In the genomic region with DNA sequence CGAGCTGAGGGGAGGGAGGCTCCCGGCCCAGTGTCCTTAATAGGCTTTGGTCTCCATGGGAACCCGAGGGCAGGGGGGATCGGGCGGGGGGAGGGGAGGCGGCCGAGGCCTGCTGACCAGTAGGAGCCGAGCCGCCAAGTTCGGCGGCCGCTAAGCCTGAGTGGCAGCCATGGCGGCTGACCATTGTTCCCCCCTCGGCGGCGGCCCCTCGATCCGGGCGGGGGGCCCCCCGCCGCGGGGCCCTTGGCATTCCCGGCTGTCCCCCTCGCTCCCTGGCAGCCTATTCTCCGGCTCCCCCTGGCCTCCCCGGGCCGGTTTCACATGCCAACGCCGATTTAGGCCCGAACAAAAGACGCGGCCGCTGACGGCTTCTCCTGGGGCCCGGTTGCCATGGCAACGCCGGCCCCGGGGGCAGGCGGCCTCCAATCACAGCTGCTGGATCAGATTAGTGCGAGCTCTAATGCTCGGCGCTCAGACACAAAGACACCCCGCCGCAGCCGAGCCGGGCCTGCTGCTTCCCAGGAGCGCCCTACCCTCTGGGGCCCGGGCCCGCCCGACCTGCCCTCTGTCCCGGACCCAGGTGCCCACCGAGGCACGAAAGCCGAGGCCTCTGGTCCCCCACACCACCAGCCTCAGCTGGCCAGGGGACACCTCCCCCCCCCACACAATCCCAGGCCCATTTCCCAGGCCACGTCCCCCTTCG, we compare ENCODE assay signal across 9 cellular contexts. TPM values are rescaled to one million over a fixed set of nuclear protein-coding genes. Genes with fewer than 3 reads are reported as not detected.
DNase-seq lines count a peak whose midpoint lies in the region; ATAC-seq and TF ChIP-seq lines count a peak whose summit lies in the region.
"Had no signal": no experiment of that assay in that cellular context is flagged by ENCODE, and none has a peak within 500 bp of the region (broad histone marks: within the 10 kb centered on the region; RNA-seq: fewer than 3 reads in every experiment).

No MANE protein-coding gene starts in this region.

- H3K9me3 Mint-ChIP-seq in naive B cell: peaks cover 0 to 2% (median 0%) of the 10 kb centered on the region in 7 donors

- peak overlapping the region in 3 of 4 donors; percentile 31 to 60 (median 47) for H3K4me3 ChIP-seq in esophagus squamous epithelium

- no peaks in the 10 kb centered on the region for H3K36me3 Mint-ChIP-seq in naive B cell
- H3K36me3 Mint-ChIP-seq: CD4-positive, CD25-positive, alpha-beta regulatory T cell had no signal

- ATAC-seq in naive B cell (ENCODE audit: low read depth in 2 of 2) (peak; percentile 68 to 76), HG03039 (IDR thresholded peaks at IDR 0.05; ENCODE audit: unreplicated experiment) (no peak), GM18520 (IDR thresholded peaks at IDR 0.05; ENCODE audit: unreplicated experiment) (no peak)

- peak; percentile 61 for DNase-seq in activated CD8-positive, alpha-beta memory T cell treated with anti-CD3 and anti-CD28 coated beads, Interleukin-2, amount 50 U/mL, for 48 hours
- no peak for DNase-seq in activated CD8-positive, alpha-beta memory T cell treated with anti-CD3 and anti-CD28 coated beads for 24 hours
- peak; percentile 59 for DNase-seq in RPMI8226
- no peak for DNase-seq in esophagus squamous epithelium (lab: John Stamatoyannopoulos, UW)
- peak; percentile 15 for DNase-seq in naive B cell
- DNase-seq in SW480 (ENCODE audit: low spot score): no peak

- peaks cover 0 to 28% (median 0%) of the 10 kb centered on the region in 4 donors for H3K27me3 ChIP-seq in esophagus squamous epithelium

- no peak for TF ChIP-seq CTCF in esophagus squamous epithelium (IDR thresholded peaks at IDR 0.05)

- TF ChIP-seq POLR2A in esophagus squamous epithelium (IDR thresholded peaks at IDR 0.05): no peak

- 0 to 5% methylated on average over 1 to 7 of the region's 56 CpGs for WGBS in esophagus squamous epithelium, 2 donors

- peaks cover 4 to 10% (median 10%) of the 10 kb centered on the region in 3 donors for H3K4me1 Mint-ChIP-seq in naive B cell

- H3K4me1 ChIP-seq in esophagus squamous epithelium: peaks cover 0 to 19% (median 9%) of the 10 kb centered on the region in 3 donors

- H3K27ac ChIP-seq in esophagus squamous epithelium: peak overlapping the region in 3 of 4 donors; percentile 2 to 55 (median 21)

- no peak overlapping the region for H3K27ac Mint-ChIP-seq in naive B cell
- H3K27ac Mint-ChIP-seq: CD4-positive, CD25-positive, alpha-beta regulatory T cell had no signal

- H3K36me3 ChIP-seq in esophagus squamous epithelium: no peaks in the 10 kb centered on the region

- H3K9me3 ChIP-seq in esophagus squamous epithelium: no peaks in the 10 kb centered on the region

- intact Hi-C loops in esophagus squamous epithelium (cut with DNase I): no loop called here

- H3K27me3 Mint-ChIP-seq in naive B cell: peaks cover 69 to 94% (median 91%) of the 10 kb centered on the region in 3 donors

- H3K4me3 Mint-ChIP-seq in naive B cell: peak overlapping the region in 5 of 8 donors; percentile 33 to 66 (median 45)
- H3K4me3 Mint-ChIP-seq: CD4-positive, CD25-positive, alpha-beta regulatory T cell had no signal

RNA-seq across cellular contexts. Expression of a gene that starts 7.3 kb away (rescaled TPM):
- total RNA-seq in esophagus squamous epithelium: under 1 TPM in 2 of 4 donors, not detected in 2; 0.09 to 0.19 TPM
- polyA plus RNA-seq in naive B cell (ENCODE audit: low read depth in 6 of 6): not detected
- total RNA-seq: CD4-positive, CD25-positive, alpha-beta regulatory T cell had no signal
- polyA plus RNA-seq: CD4-positive, CD25-positive, alpha-beta regulatory T cell had no signal

RNA-seq across cellular contexts. Expression of a gene that starts 34.1 kb away (rescaled TPM):
- not detected for total RNA-seq in esophagus squamous epithelium
- not detected for polyA plus RNA-seq in naive B cell (ENCODE audit: low read depth in 6 of 6)
- total RNA-seq: CD4-positive, CD25-positive, alpha-beta regulatory T cell had no signal

RNA-seq across cellular contexts. Expression of a gene that starts 59.5 kb away (rescaled TPM):
- 1 to 10 TPM in 1 of 4 donors, under 1 TPM in 1, not detected in 2; 0.70 to 5.0 TPM for total RNA-seq in esophagus squamous epithelium
- 1 to 10 TPM; 1.3 to 4.3 (median 1.4) TPM for polyA plus RNA-seq in naive B cell (ENCODE audit: low read depth in 6 of 6)

Comparison
In these comparisons a context has a peak if more than half of its experiments do, and no peak if none do; other contexts are left out.
1. DNase-seq: peak in activated CD8-positive, alpha-beta memory T cell treated with anti-CD3 and anti-CD28 coated beads, Interleukin-2, amount 50 U/mL, for 48 hours (single experiment), RPMI8226 (single experiment) and naive B cell (single experiment); none in activated CD8-positive, alpha-beta memory T cell treated with anti-CD3 and anti-CD28 coated beads for 24 hours (single experiment), esophagus squamous epithelium (single experiment) and SW480 (single experiment).
2. ATAC-seq: peak in naive B cell (2 of 2); none in HG03039 (single experiment) and GM18520 (single experiment).